In the genomic region with DNA sequence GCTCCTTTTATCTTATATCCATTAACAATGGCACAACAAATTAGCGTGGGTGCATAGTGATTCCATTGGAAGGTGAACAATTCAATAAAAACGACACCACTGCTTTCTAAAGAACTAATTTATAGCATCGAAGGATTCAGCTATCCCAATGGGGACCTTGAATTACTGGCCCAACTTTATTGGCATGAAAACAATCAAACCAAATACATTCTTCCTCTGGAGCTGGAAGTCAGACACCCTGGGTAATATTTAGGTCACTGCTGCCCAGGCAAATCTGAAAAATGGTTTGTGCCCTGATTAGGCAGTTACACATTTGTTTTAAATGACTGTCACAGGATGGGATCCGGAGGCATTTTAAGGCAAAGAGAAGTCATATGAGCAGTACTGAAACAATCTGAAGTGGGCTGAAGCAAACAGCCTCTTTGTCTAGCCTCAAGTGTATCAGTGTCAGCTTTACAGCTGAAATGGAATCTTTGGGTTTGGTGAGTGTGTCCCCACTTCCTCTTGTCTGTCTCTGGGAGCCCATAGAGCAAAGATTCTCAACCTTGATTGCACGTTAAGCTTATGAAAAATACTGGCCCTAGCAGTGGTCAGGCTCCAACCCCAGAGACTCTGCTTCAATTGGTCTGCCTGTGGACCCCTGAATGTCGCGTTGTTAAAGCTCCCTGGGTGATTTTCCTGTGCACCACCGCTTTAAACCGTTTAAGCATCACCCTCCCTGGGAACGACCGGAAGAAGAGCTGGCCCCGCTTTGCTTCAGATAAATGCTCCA, we compare ENCODE assay signal across 1 cellular context.
TF ChIP-seq lines count a peak whose summit lies in the region.

No MANE protein-coding gene starts in this region.

TF ChIP-seq in K562, 482 proteins besides CTCF, POLR2A, EP300 and RAD21:
- TF ChIP-seq SPI1 (IDR thresholded peaks at IDR 0.05; ENCODE audit: borderline replicate concordance, low read depth, low read length) (peak; percentile 57; the same call in 1 of the 2 replicates), PPARD (CRISPR knock-in tag; IDR thresholded peaks at IDR 0.05) (no peak)
